ENCODE assay signal across 8 cellular contexts in the genomic region with DNA sequence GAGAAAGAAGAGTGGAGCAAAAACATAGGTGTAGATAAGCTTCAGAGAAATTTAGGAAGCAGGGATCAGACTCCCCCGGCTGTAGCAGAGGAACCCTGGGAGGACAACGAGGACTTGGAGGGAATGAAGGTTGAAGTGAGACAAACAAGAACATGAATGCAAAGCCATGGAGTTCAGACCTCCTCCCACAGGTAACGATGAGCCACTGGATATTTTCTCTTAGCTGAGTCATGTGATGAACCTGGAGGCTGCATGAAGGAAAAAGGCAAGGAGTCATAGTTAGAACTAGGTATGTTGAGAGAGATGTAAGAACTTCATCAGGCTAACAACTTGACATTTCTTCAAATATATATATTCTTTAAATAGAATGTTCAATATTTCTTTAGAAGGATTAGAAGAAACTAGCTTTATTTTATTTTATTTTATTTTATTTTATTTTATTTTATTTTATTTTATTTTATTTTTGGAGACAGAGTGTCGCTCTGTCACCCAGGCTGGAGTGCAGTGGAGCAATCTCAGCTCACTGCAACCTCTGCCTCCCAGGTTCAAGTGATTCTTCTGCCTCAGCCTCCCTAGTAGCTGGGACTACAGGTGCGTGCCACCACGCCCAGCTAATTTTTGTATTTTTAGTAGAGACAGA. TPM values are rescaled to one million over a fixed set of nuclear protein-coding genes. Genes with fewer than 3 reads are reported as not detected.
A peak's percentile ranks its signal among the peaks of the same experiment; 100 is the strongest.
DNase-seq lines count a peak whose midpoint lies in the region; ATAC-seq, FAIRE-seq and TF ChIP-seq lines count a peak whose summit lies in the region.
"Not testable (repeated sequence)": the region's sequence is repeated elsewhere in the genome, so short reads cannot be mapped to it uniquely, and the experiment has no call there.
"Had no signal": no experiment of that assay in that cellular context is flagged by ENCODE, and none has a peak within 500 bp of the region (broad histone marks: within the 10 kb centered on the region; RNA-seq: fewer than 3 reads in every experiment).

No MANE protein-coding gene starts in this region.

- peak overlapping the region; percentile 45 for H3K4me3 Mint-ChIP-seq in activated CD8-positive, alpha-beta T cell treated with anti-CD3 and anti-CD28 coated beads for 36 hours

- H3K27me3 ChIP-seq in RWPE2 (ENCODE audit: insufficient read depth, poor library complexity, severe bottlenecking); K562 (ENCODE audit: control insufficient read depth in 2 of 2, insufficient read depth in 2 of 2, low read length in 2 of 2); spleen (replicated peaks in 1 of 7): not testable (repeated sequence)

- not testable (repeated sequence) for H3K9me1 ChIP-seq in K562 (ENCODE audit: control insufficient read depth, insufficient read depth, low read length)

- not testable (repeated sequence) for H3K36me3 Mint-ChIP-seq in activated CD8-positive, alpha-beta T cell treated with anti-CD3 and anti-CD28 coated beads for 36 hours (ENCODE audit: low read depth)

- H3K4me2 ChIP-seq in K562 (ENCODE audit: insufficient read depth, low read length), result not testable (repeated sequence)

- CTCF ChIA-PET in activated CD8-positive, alpha-beta T cell treated with anti-CD3 and anti-CD28 coated beads for 36 hours (lab: Charles Lee), result interaction anchor here (1.6 kb wide), 2 partner anchors 35 to 44 kb away, joined by 5 to 7 read pairs; no protein-coding TSS in a partner anchor
- CTCF ChIA-PET in K562 (lab: Yijun Ruan, JAX; ENCODE audit: low intra/inter-chr PET ratio), result not testable (repeated sequence)

- not testable (repeated sequence) for H3K9me3 ChIP-seq in RWPE2 (ENCODE audit: severe bottlenecking); K562 (replicated peaks; ENCODE audit: control insufficient read depth, insufficient read depth, low read depth, low read length); spleen

- not testable (repeated sequence) for TF ChIP-seq CTCF in RWPE2 (IDR thresholded peaks at IDR 0.05; ENCODE audit: poor library complexity, severe bottlenecking); activated CD8-positive, alpha-beta T cell treated with anti-CD3 and anti-CD28 coated beads for 36 hours (IDR thresholded peaks at IDR 0.05); K562 (IDR thresholded peaks at IDR 0.05 in 2 of 3, conservative IDR thresholded peaks at IDR 0.05 in 1 of 3; ENCODE audit: insufficient read depth in 2 of 3, low read depth in 1 of 3, low read length in 3 of 3); spleen (IDR thresholded peaks at IDR 0.05 in 8 of 11, conservative IDR thresholded peaks at IDR 0.05 in 3 of 11)

- not testable (repeated sequence) for H2AFZ ChIP-seq in K562 (ENCODE audit: low read depth, low read length)

- in situ Hi-C loops in KBM-7 (cut with MboI; ENCODE audit: low pct_unique_long_range_greater_than_20kb, low sequenced_read_pairs); K562 (cut with MboI): not testable (repeated sequence)

- DNase-seq in DMS53 (lab: John Stamatoyannopoulos, UW) (peak; percentile 33), KBM-7 (peak; percentile 9), kidney tubule cell (ENCODE audit: low spot score) (peak; percentile 37)
- not testable (repeated sequence) for DNase-seq in RWPE2 (ENCODE audit: low spot score); activated CD8-positive, alpha-beta T cell treated with anti-CD3 and anti-CD28 coated beads for 36 hours; K562 (ENCODE audit: extremely low read depth in 1 of 4, low spot score in 3 of 4); spleen

- H3K4me1 Mint-ChIP-seq in activated CD8-positive, alpha-beta T cell treated with anti-CD3 and anti-CD28 coated beads for 36 hours (ENCODE audit: low read depth), result peaks cover 62% of the 10 kb centered on the region

- intact Hi-C loops in activated CD8-positive, alpha-beta T cell treated with anti-CD3 and anti-CD28 coated beads for 36 hours (cut with micrococcal nuclease), result loop anchor here (2.0 to 5.0 kb wide), 3 partner anchors 21 to 61 kb away; no protein-coding TSS in a partner anchor
- intact Hi-C loops in K562 (cut with micrococcal nuclease); spleen (cut with DNase I; ENCODE audit: low total_unique reads): not testable (repeated sequence)

- not testable (repeated sequence) for H3K27ac ChIP-seq in RWPE2 (ENCODE audit: poor library complexity, severe bottlenecking); K562 (ENCODE audit: extremely low read depth, low read depth, low read length)
- peak overlapping the region in 5 of 8 donors; percentile 9 to 70 (median 61) for H3K27ac ChIP-seq in spleen

- not testable (repeated sequence) for H4K20me1 ChIP-seq in K562 (replicated peaks; ENCODE audit: control insufficient read depth, insufficient read depth, low read length)

- BruUV-seq in K562 (replicated peaks; lab: Mats Ljungman, UMichigan), result not testable (repeated sequence)

- not testable (repeated sequence) for H3K9me3 Mint-ChIP-seq in activated CD8-positive, alpha-beta T cell treated with anti-CD3 and anti-CD28 coated beads for 36 hours

- not testable (repeated sequence) for H3K9ac ChIP-seq in K562 (ENCODE audit: insufficient read depth in 1 of 2, low read depth in 2 of 2, low read length in 2 of 2)

- H3K36me3 ChIP-seq in RWPE2 (ENCODE audit: low read depth); K562 (ENCODE audit: control insufficient read depth, insufficient read depth, low read length); spleen: not testable (repeated sequence)

- not testable (repeated sequence) for H3K27me3 Mint-ChIP-seq in activated CD8-positive, alpha-beta T cell treated with anti-CD3 and anti-CD28 coated beads for 36 hours

- not testable (repeated sequence) for H3K4me1 ChIP-seq in RWPE2 (ENCODE audit: insufficient read depth, poor library complexity, severe bottlenecking); K562 (replicated peaks in 1 of 2; ENCODE audit: control insufficient read depth in 2 of 2, insufficient read depth in 2 of 2, low read length in 2 of 2)
- H3K4me1 ChIP-seq in spleen, result peaks cover 14 to 61% (median 26%) of the 10 kb centered on the region in 6 donors

- H3K79me2 ChIP-seq in K562 (ENCODE audit: control insufficient read depth, insufficient read depth, low read length), result not testable (repeated sequence)

- POLR2A ChIA-PET in activated CD8-positive, alpha-beta T cell treated with anti-CD3 and anti-CD28 coated beads for 36 hours (lab: Charles Lee), result interaction anchor here (1.2 to 1.8 kb wide), 3 partner anchors 27 to 94 kb away, joined by 4 to 7 read pairs (median 4); no protein-coding TSS in a partner anchor
- POLR2A ChIA-PET in K562 (lab: Yijun Ruan, JAX), result not testable (repeated sequence)

- not testable (repeated sequence) for TF ChIP-seq POLR2A in K562 (conservative IDR thresholded peaks at IDR 0.05); spleen (IDR thresholded peaks at IDR 0.05)

- H3K4me3 ChIP-seq in RWPE2 (ENCODE audit: severe bottlenecking); K562; spleen: not testable (repeated sequence)

- not testable (repeated sequence) for FAIRE-seq in K562 (lab: Jason Lieb, UNC)

- ATAC-seq in RWPE2 (ENCODE audit: low read depth), result peak; percentile 35; the same call in 1 of the 3 replicates
- ATAC-seq in activated CD8-positive, alpha-beta T cell treated with anti-CD3 and anti-CD28 coated beads for 36 hours; K562: not testable (repeated sequence)

- TF ChIP-seq RAD21 in K562 (CRISPR knock-in tag; conservative IDR thresholded peaks at IDR 0.05 in 1 of 2, IDR thresholded peaks at IDR 0.05 in 1 of 2), result not testable (repeated sequence)

- peak overlapping the region; percentile 90 for H3K27ac Mint-ChIP-seq in activated CD8-positive, alpha-beta T cell treated with anti-CD3 and anti-CD28 coated beads for 36 hours

- TF ChIP-seq EP300 in K562 (IDR thresholded peaks at IDR 0.05; ENCODE audit: low read length), result not testable (repeated sequence)

- 0% methylated on average over 6 of the region's 6 CpGs for WGBS in K562 (ENCODE audit: insufficient coverage, low coverage, missing lambda C conversion rate)
- WGBS in spleen, 5 donors, result 81 to 89% (median 84%) methylated on average over 6 of the region's 6 CpGs

RNA-seq across cellular contexts. Expression of a gene that starts 57.7 kb away (rescaled TPM):
- 10 to 100 TPM; 27.5 to 29.4 TPM for total RNA-seq in activated CD8-positive, alpha-beta T cell treated with anti-CD3 and anti-CD28 coated beads for 36 hours
- total RNA-seq in K562 (2011; cell fraction: chromatin; rRNA removed; ENCODE audit: low replicate concordance), result not detected in 2 replicates
- total RNA-seq in K562 (2011; cell fraction: nucleolus; rRNA removed), result not detected in 2 replicates
- total RNA-seq in K562 (2011; cell fraction: nucleoplasm; rRNA removed), result not detected in 2 replicates
- total RNA-seq in K562 (2014; rRNA removed) (not detected in 2 replicates), K562 (2014; rRNA removed; fragmentation: Illumina TruSeq; extraction: Trizol) (not detected in 2 replicates), K562 (2015; rRNA removed; fragmentation: Illumina TruSeq; extraction: Trizol) (not detected in 2 replicates), K562 (2021) (0.42 TPM in 1 of 2 replicates, not detected in the other), spleen (100 to 1,000 TPM in 2 of 7 donors, 10 to 100 TPM in 5; 27.0 to 261 (median 83.3) TPM)
- polyA plus RNA-seq in K562 (2011; rRNA removed) (not detected in 2 replicates), K562 (2014; fragmentation: Illumina TruSeq; extraction: Trizol) (not detected in 2 replicates), K562 (2014; fragmentation: Nextera tagmentation; extraction: Ambion mirVana) (not detected), K562 (2014; rRNA removed) (not detected in 2 replicates), spleen (10 to 100 TPM; 15.9 to 73.2 (median 24.0) TPM)
- not detected in 2 replicates for polyA plus RNA-seq in K562 (2011; cell fraction: cytosol; rRNA removed)
- not detected in 2 replicates for polyA plus RNA-seq in K562 (2011; cell fraction: nucleus; rRNA removed)
- 0.11 TPM in 1 of 2 replicates, not detected in the other for polyA plus RNA-seq in K562 (2012)
- 0.42 TPM in 1 of 2 replicates, not detected in the other for polyA minus RNA-seq in K562 (2011; rRNA and poly(A)+ RNA removed)
- polyA minus RNA-seq in K562 (2011; cell fraction: cytosol; rRNA and poly(A)+ RNA removed), result not detected in 2 replicates
- not detected in 2 replicates for polyA minus RNA-seq in K562 (2011; cell fraction: nucleus; rRNA and poly(A)+ RNA removed)
- total RNA-seq: M059J had no signal

Comparison
In these comparisons a context has a peak if more than half of its experiments do, and no peak if none do; other contexts are left out.
1. RNA of a gene that starts 57.7 kb away (total RNA-seq): 27.0 to 261 TPM in spleen and 27.5 to 29.4 TPM in activated CD8-positive, alpha-beta T cell treated with anti-CD3 and anti-CD28 coated beads for 36 hours; 0.42 TPM in K562; every median in the first group is over 10 times any median in the second.